In genomic region chr4:131026771-131027170, GRCh38 we compare ENCODE assay signal across 7 cellular contexts.
"Had no signal": no experiment of that assay in that cellular context is flagged by ENCODE, and none has a peak within 500 bp of the region (broad histone marks: within the 10 kb centered on the region; RNA-seq: fewer than 3 reads in every experiment).

No MANE protein-coding gene starts in this region.

- H3K27ac ChIP-seq: HL-60 had no signal

- FAIRE-seq: H54 had no signal

- H2AFZ ChIP-seq: GM23338 had no signal

- ATAC-seq: GM23338 had no signal

- H3K4me2 ChIP-seq: GM23338 had no signal

- H3K4me3 ChIP-seq: GM23338 had no signal

- DNase-seq: H9, HCEC 1CT, Kasumi-1, KG1 had no signal
